ENCODE assay signal across 8 cellular contexts in the genomic region with DNA sequence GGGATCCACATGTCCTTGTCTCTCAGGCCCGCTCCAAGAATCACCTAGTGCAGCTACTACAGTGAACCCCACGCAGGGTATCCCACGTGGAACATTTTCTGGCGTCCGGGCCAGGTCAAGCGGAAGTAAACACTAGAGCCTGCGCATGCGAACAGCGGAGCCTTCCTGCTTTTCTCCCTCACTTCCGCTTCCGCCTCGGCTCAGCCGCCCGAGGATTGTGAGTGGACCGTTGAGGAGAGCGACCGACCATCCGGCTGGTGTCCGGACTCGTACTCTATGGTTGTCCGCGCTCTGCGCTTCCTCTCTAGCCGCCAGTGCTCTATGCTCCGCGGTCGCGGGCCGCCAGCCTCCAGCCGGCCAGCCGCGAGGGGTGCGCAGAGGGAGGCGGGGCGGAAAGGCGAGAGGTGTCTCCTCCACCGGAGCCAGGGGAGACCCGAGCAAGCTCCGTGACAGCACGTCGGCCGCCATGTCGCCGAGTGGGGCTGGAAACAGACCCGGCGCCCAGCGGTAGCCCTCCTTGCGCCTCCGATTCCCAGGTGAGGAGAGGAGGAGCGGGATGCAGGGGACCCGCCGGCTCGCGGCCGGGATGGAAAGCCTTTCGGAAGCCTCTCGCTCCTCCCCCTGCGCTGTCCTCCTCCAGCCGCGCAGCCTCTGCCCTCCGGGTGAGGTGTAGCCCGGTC. TPM values are rescaled to one million over a fixed set of nuclear protein-coding genes. Genes with fewer than 3 reads are reported as not detected.
DNase-seq lines count a peak whose midpoint lies in the region; ATAC-seq and TF ChIP-seq lines count a peak whose summit lies in the region.

A gene with protein sequence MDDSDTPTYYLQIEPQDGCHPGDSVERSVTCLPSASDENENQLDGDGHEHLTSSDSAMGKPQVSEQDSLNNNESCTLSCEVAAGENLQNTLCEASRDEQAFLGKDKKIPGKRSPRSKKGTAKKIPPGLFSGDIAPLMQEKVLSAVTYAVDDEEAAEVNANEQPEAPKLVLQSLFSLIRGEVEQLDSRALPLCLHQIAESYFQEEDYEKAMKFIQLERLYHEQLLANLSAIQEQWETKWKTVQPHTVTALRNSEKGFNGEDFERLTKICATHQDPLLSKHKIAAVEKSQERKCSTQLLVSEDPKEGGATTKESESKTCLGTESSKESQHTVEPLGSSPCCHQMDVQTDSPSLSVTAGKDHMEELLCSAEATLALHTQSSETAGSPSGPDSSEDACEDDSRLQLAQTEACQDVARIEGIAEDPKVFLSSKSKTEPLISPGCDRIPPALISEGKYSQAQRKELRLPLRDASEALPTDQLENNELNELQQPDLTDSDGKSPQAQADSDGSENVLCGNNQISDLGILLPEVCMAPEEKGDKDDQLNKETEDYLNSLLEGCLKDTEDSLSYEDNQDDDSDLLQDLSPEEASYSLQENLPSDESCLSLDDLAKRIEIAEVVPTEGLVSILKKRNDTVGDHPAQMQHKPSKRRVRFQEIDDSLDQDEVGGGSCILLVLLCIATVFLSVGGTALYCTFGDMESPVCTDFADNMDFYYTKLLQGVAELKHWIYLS (plus strand): TSS at position 329 of the 680 bp plus-strand sequence. CDS start 25,107 bp downstream, outside the sequence.
A gene with protein sequence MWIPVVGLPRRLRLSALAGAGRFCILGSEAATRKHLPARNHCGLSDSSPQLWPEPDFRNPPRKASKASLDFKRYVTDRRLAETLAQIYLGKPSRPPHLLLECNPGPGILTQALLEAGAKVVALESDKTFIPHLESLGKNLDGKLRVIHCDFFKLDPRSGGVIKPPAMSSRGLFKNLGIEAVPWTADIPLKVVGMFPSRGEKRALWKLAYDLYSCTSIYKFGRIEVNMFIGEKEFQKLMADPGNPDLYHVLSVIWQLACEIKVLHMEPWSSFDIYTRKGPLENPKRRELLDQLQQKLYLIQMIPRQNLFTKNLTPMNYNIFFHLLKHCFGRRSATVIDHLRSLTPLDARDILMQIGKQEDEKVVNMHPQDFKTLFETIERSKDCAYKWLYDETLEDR (minus strand): TSS at position 134 of the 680 bp plus-strand sequence. CDS start 123 bp downstream, at position 11.

- peak within 1 kb of the TSS; percentile 77 for H3K14ac ChIP-seq in trophoblast cell (ENCODE audit: low read length)

- H4K12ac ChIP-seq in trophoblast cell (ENCODE audit: low read depth, low read length): peak within 1 kb of the TSS; percentile 68

- POLR2A ChIA-PET in T-cell (lab: Charles Lee): interaction anchor here in 1 of 2 donors (0.7 kb wide), 1 partner anchor 431 kb away, joined by 3 read pairs; no protein-coding TSS in a partner anchor

- H3K4me3 ChIP-seq in GM12875 (ENCODE audit: low read depth, low read length): peak within 1 kb of the TSS; percentile 91
- H3K4me3 ChIP-seq in trophoblast cell (ENCODE audit: low read depth, low read length): peak within 1 kb of the TSS; percentile 95
- H3K4me3 ChIP-seq in transverse colon: peak within 1 kb of the TSS; percentile 79 to 94 (median 88)

- ATAC-seq in HG02763 (IDR thresholded peaks at IDR 0.05; ENCODE audit: unreplicated experiment) (peak; percentile 96), T-cell (replicated peaks in 1 of 4) (peak; percentile 76 to 82 (median 80))

- TF ChIP-seq CTCF in GM12875 (IDR thresholded peaks at IDR 0.05; ENCODE audit: borderline replicate concordance, insufficient read depth, low read depth, low read length) (no peak), transverse colon (IDR thresholded peaks at IDR 0.05) (no peak)

- H3K9ac ChIP-seq in trophoblast cell (ENCODE audit: low read length): peak within 1 kb of the TSS; percentile 89

- H2BK12ac ChIP-seq in trophoblast cell (ENCODE audit: low read length): peak within 1 kb of the TSS; percentile 10

- peak within 1 kb of the TSS; percentile 89 for H2AFZ ChIP-seq in trophoblast cell (ENCODE audit: insufficient read depth, low read length, poor library complexity)

- H3K36me3 ChIP-seq in trophoblast cell (ENCODE audit: control insufficient read depth in 1 of 2, insufficient read depth in 2 of 2, low read length in 2 of 2) (peaks cover 0 to 8% of the 10 kb centered on the region in 2 experiments), transverse colon (peaks cover 0 to 5% (median 0%) of the 10 kb centered on the region in 4 donors)

- no peaks in the 10 kb centered on the region for H3K27me3 Mint-ChIP-seq in T-cell

- 0 to 1% (median 1%) methylated on average over 53 to 62 of the region's 62 CpGs for WGBS in adipose tissue, 3 donors
- WGBS in trophoblast cell (ENCODE audit: extremely low coverage, insufficient coverage, insufficient read length): no CpG with 5 or more reads among the region's 62 CpGs
- WGBS in transverse colon (ENCODE audit: low coverage in 1 of 2), 2 donors: 1% methylated on average over 40 of the region's 62 CpGs; no CpG with 5 or more reads in 1 of the 2 donors

- H2BK120ac ChIP-seq in trophoblast cell (ENCODE audit: insufficient read depth, low read length, poor library complexity): peak within 1 kb of the TSS; percentile 25

- H4K91ac ChIP-seq in trophoblast cell (ENCODE audit: low read depth, low read length): peak within 1 kb of the TSS; percentile 50

- H3K9me3 ChIP-seq in trophoblast cell (ENCODE audit: insufficient read depth, low read depth, low read length) (no peaks in the 10 kb centered on the region), transverse colon (no peaks in the 10 kb centered on the region)

- peak within 1 kb of the TSS; percentile 96 for H3K4me2 ChIP-seq in trophoblast cell (ENCODE audit: low read length)

- H2BK5ac ChIP-seq in trophoblast cell (ENCODE audit: low read depth, low read length, poor library complexity): peak within 1 kb of the TSS; percentile 34

- H3K9me3 Mint-ChIP-seq in T-cell: no peaks in the 10 kb centered on the region

- peaks cover 9% of the 10 kb centered on the region for H3K79me1 ChIP-seq in trophoblast cell (ENCODE audit: low read length)

- H3K18ac ChIP-seq in trophoblast cell (ENCODE audit: low read length): peak within 1 kb of the TSS; percentile 67

- in situ Hi-C loops in transverse colon (cut with MboI; ENCODE audit: low pct_ligation_motif_present in 1 of 4, low pct_unique_long_range_greater_than_20kb in 1 of 4, low sequenced_read_pairs in 3 of 4): loop anchor here in 2 of 4 donors (10.0 to 25.0 kb wide), 2 partner anchors 121 to 129 kb away; no protein-coding TSS in a partner anchor

- no peak for TF ChIP-seq EP300 in transverse colon (IDR thresholded peaks at IDR 0.05; ENCODE audit: low read depth)

- peaks cover 9% of the 10 kb centered on the region for H3K79me2 ChIP-seq in trophoblast cell (ENCODE audit: control insufficient read depth, insufficient read depth, low read length, poor library complexity)

- no peak within 1 kb of the TSS for H3K23ac ChIP-seq in trophoblast cell (ENCODE audit: low read length)

- peak within 1 kb of the TSS; percentile 98 for H3K4ac ChIP-seq in trophoblast cell (ENCODE audit: low read depth, low read length)

- H3K4me1 ChIP-seq in trophoblast cell (ENCODE audit: control insufficient read depth in 1 of 2, insufficient read depth in 2 of 2, low read length in 2 of 2): peaks cover 3 to 4% of the 10 kb centered on the region in 2 experiments
- peaks cover 25 to 60% (median 50%) of the 10 kb centered on the region in 4 donors for H3K4me1 ChIP-seq in transverse colon

- H3K27me3 ChIP-seq in trophoblast cell (ENCODE audit: insufficient read depth, low read length) (no peaks in the 10 kb centered on the region), transverse colon (no peaks in the 10 kb centered on the region)

- CTCF ChIA-PET in T-cell (lab: Charles Lee): interaction anchor here in 1 of 2 donors (0.6 to 1.0 kb wide), 2 partner anchors 20 to 34 kb away, joined by 3 to 4 read pairs; no protein-coding TSS in a partner anchor

- H3K4me3 Mint-ChIP-seq in T-cell: peak within 1 kb of the TSS; percentile 97 to 99 (median 98)

- TF ChIP-seq POLR2A in transverse colon (IDR thresholded peaks at IDR 0.05): peak; percentile 97

- peak within 1 kb of the TSS; percentile 87 for H4K8ac ChIP-seq in trophoblast cell (ENCODE audit: low read depth, low read length)

- intact Hi-C loops in cardiac septum (cut with DNase I) (loop anchor here (2.0 to 10.0 kb wide), 5 partner anchors 43 to 159 kb away; a partner anchor contains a TSS), transverse colon (cut with DNase I; ENCODE audit: low total_unique reads) (loop anchor here (5.0 kb wide), 1 partner anchor 131 kb away; no protein-coding TSS in a partner anchor)

- peaks cover 2% of the 10 kb centered on the region for H3K36me3 Mint-ChIP-seq in T-cell

- no peak within 1 kb of the TSS for H2AK5ac ChIP-seq in trophoblast cell (ENCODE audit: low read length)

- H3K27ac ChIP-seq in adipose tissue (ENCODE audit: low read depth, low read length) (peak within 1 kb of the TSS; percentile 63), trophoblast cell (ENCODE audit: low read depth, low read length) (peak within 1 kb of the TSS; percentile 75), transverse colon (peak within 1 kb of the TSS; percentile 98 to 99 (median 98))

- DNase-seq in NCI-H1417 treated with DMSO at 0.1 percent for 48 hours (lab: John Stamatoyannopoulos, UW) (peak; percentile 85), T-cell (peak; percentile 72 to 91 (median 85)), cardiac septum (ENCODE audit: low spot score) (peak; percentile 99), trophoblast cell (peak; percentile 98 to 99), transverse colon (peak; percentile 98)

- H3K27ac Mint-ChIP-seq in T-cell: peak within 1 kb of the TSS; percentile 93 to 94

- H3K4me1 Mint-ChIP-seq in T-cell: peaks cover 53 to 58% (median 56%) of the 10 kb centered on the region in 3 donors

RNA-seq across cellular contexts. Expression of the first gene that starts in this region (rescaled TPM):
- total RNA-seq in T-cell: 10 to 100 TPM; 69.0 to 87.3 (median 74.4) TPM
- 1 to 10 TPM; 4.7 to 8.1 (median 5.2) TPM for polyA plus RNA-seq in adipose tissue
- total RNA-seq in cardiac septum: 10.9 TPM
- polyA plus RNA-seq in trophoblast cell (2013): 8.7 and 9.1 TPM in 2 replicates
- 10 to 100 TPM; 44.0 to 83.0 (median 53.5) TPM for total RNA-seq in transverse colon

RNA-seq across cellular contexts. Expression of the second gene that starts in this region (rescaled TPM):
- total RNA-seq in T-cell (10 to 100 TPM in 3 of 5 donors, 1 to 10 TPM in 2; 8.5 to 11.8 (median 10.1) TPM), cardiac septum (9.6 TPM), transverse colon (10 to 100 TPM in 1 of 4 donors, 1 to 10 TPM in 2, under 1 TPM in 1; 0.40 to 12.7 (median 5.5) TPM)
- polyA plus RNA-seq in adipose tissue: 10 to 100 TPM in 1 of 3 donors, 1 to 10 TPM in 2; 8.8 to 12.7 (median 9.6) TPM
- 17.8 and 19.2 TPM in 2 replicates for polyA plus RNA-seq in trophoblast cell (2013)

Comparison
In these comparisons a context has a peak if more than half of its experiments do, and no peak if none do; other contexts are left out.
1. Peak in every context shown above with its lines: DNase-seq, ATAC-seq, H3K4me3 ChIP-seq and H3K27ac ChIP-seq.